In the genomic region with DNA sequence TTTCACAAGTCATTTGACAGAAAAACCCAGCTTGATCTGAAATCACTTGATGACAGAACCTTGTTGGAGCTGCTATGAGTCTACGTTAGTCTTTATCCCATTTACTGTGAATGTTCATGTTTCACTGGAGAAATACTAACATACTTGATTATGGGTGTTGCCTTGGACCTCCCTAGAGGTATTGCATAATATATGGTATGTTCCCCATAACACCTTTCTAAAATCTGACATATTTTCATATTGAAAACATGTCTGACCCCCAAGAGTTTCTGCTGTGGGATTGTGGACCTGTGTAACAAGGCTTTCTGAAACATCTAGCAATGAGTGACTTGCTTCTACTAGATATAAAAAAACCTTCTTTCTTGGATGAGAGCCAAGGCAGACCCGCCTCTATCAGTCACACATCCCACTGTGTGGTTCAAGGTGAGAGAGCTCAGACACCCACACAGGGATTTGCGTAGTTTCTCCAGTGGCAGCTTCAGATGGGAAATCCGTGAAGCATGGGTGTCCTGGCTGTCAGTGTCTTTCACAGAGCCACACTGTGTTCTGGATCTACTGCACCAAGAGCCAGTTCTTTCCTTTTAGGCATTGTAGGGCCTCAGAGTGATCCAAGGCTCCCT, we compare ENCODE assay signal across 30 cellular contexts. TPM values are rescaled to one million over a fixed set of nuclear protein-coding genes. Genes with fewer than 3 reads are reported as not detected.
DNase-seq lines count a peak whose midpoint lies in the region; ATAC-seq and TF ChIP-seq lines count a peak whose summit lies in the region.
"Had no signal": no experiment of that assay in that cellular context is flagged by ENCODE, and none has a peak within 500 bp of the region (broad histone marks: within the 10 kb centered on the region; RNA-seq: fewer than 3 reads in every experiment).

No MANE protein-coding gene starts in this region.

- intact Hi-C loops in activated CD4-positive, alpha-beta T cell treated with anti-CD3 and anti-CD28 coated beads for 36 hours (cut with DNase I, micrococcal nuclease), result no loop called here
- intact Hi-C loops in IMR-90 (cut with micrococcal nuclease) (no loop called here), dorsolateral prefrontal cortex (cut with DNase I) (no loop called here)

- H3K27me3 Mint-ChIP-seq in activated CD4-positive, alpha-beta T cell treated with anti-CD3 and anti-CD28 coated beads for 36 hours, result no peaks in the 10 kb centered on the region
- no peaks in the 10 kb centered on the region for H3K27me3 Mint-ChIP-seq in activated CD4-positive, alpha-beta T cell treated with anti-CD3 and anti-CD28 coated beads, Interleukin-2, amount 10 ng/mL, durations not matched to agents 7 days and 5 days
- peaks cover 4% of the 10 kb centered on the region for H3K27me3 Mint-ChIP-seq in glutamatergic neuron (ENCODE audit: unreplicated experiment)
- H3K27me3 Mint-ChIP-seq: activated naive CD4-positive, alpha-beta T cell treated with anti-CD3 and anti-CD28 coated beads, Interleukin-2, amount 50 U/mL, for 24 hours; stimulated activated naive B cell treated with anti-CD40 and anti-IgM and Interleukin-4, amounts not matched to agents 10 μg/mL and 1 μg/mL and 100 μg/mL, for 72 hours had no signal

- H3K27me3 ChIP-seq in IMR-90 (ENCODE audit: control insufficient read depth, insufficient read depth, low read length), result no peaks in the 10 kb centered on the region
- H3K27me3 ChIP-seq in dorsolateral prefrontal cortex, result no peaks in the 10 kb centered on the region
- H3K27me3 ChIP-seq: esophagus muscularis mucosa, foreskin keratinocyte, upper lobe of right lung had no signal

- no peak overlapping the region for H2AK9ac ChIP-seq in IMR-90 (replicated peaks; ENCODE audit: low read depth, low read length, poor library complexity)

- peaks cover 16% of the 10 kb centered on the region for H4K20me1 ChIP-seq in IMR-90 (ENCODE audit: insufficient read depth, low read length)

- H3K9me3 ChIP-seq in IMR-90 (ENCODE audit: control insufficient read depth, insufficient read depth, low read length), result no peaks in the 10 kb centered on the region
- H3K9me3 ChIP-seq: esophagus muscularis mucosa, upper lobe of right lung had no signal

- no peak overlapping the region for H2AK5ac ChIP-seq in IMR-90 (ENCODE audit: low read depth, low read length)

- H3K4me1 ChIP-seq in IMR-90 (ENCODE audit: control insufficient read depth, insufficient read depth, low read length), result peaks cover 6% of the 10 kb centered on the region; the same call in 1 of the 2 replicates

- no peak overlapping the region for H3K56ac ChIP-seq in IMR-90 (ENCODE audit: extremely low read depth, insufficient read depth, low read length)

- POLR2A ChIA-PET in activated CD4-positive, alpha-beta T cell treated with anti-CD3 and anti-CD28 coated beads for 36 hours (lab: Charles Lee), result no interaction called here
- POLR2A ChIA-PET in activated CD4-positive, alpha-beta T cell treated with anti-CD3 and anti-CD28 coated beads, Interleukin-2, amount 10 ng/mL, durations not matched to agents 7 days and 5 days (lab: Charles Lee), result no interaction called here
- POLR2A ChIA-PET in IMR-90 (lab: Charles Lee; ENCODE audit: unreplicated experiment), result interaction anchor here (0.6 kb wide), 1 partner anchor 1055 kb away, joined by 8 read pairs; no protein-coding TSS in a partner anchor

- in situ Hi-C loops in IMR-90 (cut with MboI; ENCODE audit: low sequenced_read_pairs), result no loop called here

- ATAC-seq in activated CD4-positive, alpha-beta T cell treated with anti-CD3 and anti-CD28 coated beads for 36 hours, result no peak
- ATAC-seq in IMR-90 (ENCODE audit: low read depth) (no peak), GM21515 (IDR thresholded peaks at IDR 0.05; ENCODE audit: unreplicated experiment) (no peak), HG03139 (IDR thresholded peaks at IDR 0.05; ENCODE audit: unreplicated experiment) (no peak)
- ATAC-seq: foreskin keratinocyte; left colon; sciatic nerve; SK-N-SH treated with all-trans-retinoic acid at 6 μM for 48 hours; stimulated activated naive B cell treated with anti-CD40 and anti-IgM and Interleukin-4, amounts not matched to agents 10 μg/mL and 1 μg/mL and 100 μg/mL, for 72 hours; upper lobe of right lung had no signal

- peaks cover 18 to 42% of the 10 kb centered on the region in 2 experiments for H3K79me1 ChIP-seq in IMR-90 (ENCODE audit: low read depth in 1 of 2, low read length in 2 of 2)

- H3K9ac ChIP-seq in IMR-90 (ENCODE audit: low read depth, low read length), result no peak overlapping the region
- H3K9ac ChIP-seq: KMS-11 had no signal

- H3K4ac ChIP-seq in IMR-90 (ENCODE audit: low read depth, low read length), result no peak overlapping the region

- no peaks in the 10 kb centered on the region for H3K9me3 Mint-ChIP-seq in activated CD4-positive, alpha-beta T cell treated with anti-CD3 and anti-CD28 coated beads for 36 hours (ENCODE audit: low read depth)
- no peaks in the 10 kb centered on the region for H3K9me3 Mint-ChIP-seq in activated CD4-positive, alpha-beta T cell treated with anti-CD3 and anti-CD28 coated beads, Interleukin-2, amount 10 ng/mL, durations not matched to agents 7 days and 5 days
- peaks cover 2% of the 10 kb centered on the region for H3K9me3 Mint-ChIP-seq in glutamatergic neuron (ENCODE audit: unreplicated experiment)
- H3K9me3 Mint-ChIP-seq: activated naive CD4-positive, alpha-beta T cell treated with anti-CD3 and anti-CD28 coated beads, Interleukin-2, amount 50 U/mL, for 24 hours; activated T-helper 2 cell treated with anti-CD3 and anti-CD28 coated beads, Interferon-gamma antibody, Interleukin-2, Interleukin-4, amounts not matched to agents 10 μg/mL and 5 μg/mL and 100 μg/mL, durations not matched to agents 14 hours and 24 hours and 36 hours; H9; stimulated activated naive B cell treated with anti-CD40 and anti-IgM and Interleukin-4, amounts not matched to agents 10 μg/mL and 1 μg/mL and 100 μg/mL, for 72 hours had no signal

- no peak overlapping the region for H2BK15ac ChIP-seq in IMR-90 (ENCODE audit: low read depth, low read length)

- DNase-seq in activated CD4-positive, alpha-beta T cell treated with anti-CD3 and anti-CD28 coated beads for 36 hours, result peak; percentile 21
- DNase-seq in activated CD4-positive, alpha-beta T cell treated with anti-CD3 and anti-CD28 coated beads, Interleukin-2, amount 10 ng/mL, durations not matched to agents 7 days and 5 days, result no peak
- DNase-seq in IMR-90 (no peak), NCI-H345 (lab: John Stamatoyannopoulos, UW) (peak; percentile 9), dorsolateral prefrontal cortex (peak in 2 of 10 donors; percentile 42 to 57), glutamatergic neuron (no peak)
- DNase-seq: activated CD4-positive, alpha-beta T cell treated with anti-CD3 and anti-CD28 coated beads, Interleukin-2, amount 50 U/mL, for 1 hour; activated CD8-positive, alpha-beta memory T cell treated with anti-CD3 and anti-CD28 coated beads, Interleukin-2, amount 50 U/mL, for 48 hours; DMS79 treated with DMSO at 0.1 percent for 48 hours; foreskin keratinocyte; GF-D8; H9; left colon; mesenchymal stem cell; NCI-H146; NCI-H774; posterior cingulate gyrus; stimulated activated CD4-positive, alpha-beta T cell treated with anti-CD3 and anti-CD28 coated beads, Interleukin-12 subunit alpha, Interleukin-12 subunit beta, amount 100 ng/mL, for 4 hours; stimulated activated naive B cell treated with anti-CD40 and anti-IgM and Interleukin-4, amounts not matched to agents 10 μg/mL and 1 μg/mL and 100 μg/mL, for 72 hours; upper lobe of right lung had no signal

- H2BK5ac ChIP-seq in IMR-90 (ENCODE audit: low read depth, low read length, poor library complexity, severe bottlenecking), result no peak overlapping the region

- H3K27ac Mint-ChIP-seq in activated CD4-positive, alpha-beta T cell treated with anti-CD3 and anti-CD28 coated beads for 36 hours, result no peak overlapping the region
- no peak overlapping the region for H3K27ac Mint-ChIP-seq in activated CD4-positive, alpha-beta T cell treated with anti-CD3 and anti-CD28 coated beads, Interleukin-2, amount 10 ng/mL, durations not matched to agents 7 days and 5 days
- no peak overlapping the region for H3K27ac Mint-ChIP-seq in glutamatergic neuron (ENCODE audit: unreplicated experiment)
- H3K27ac Mint-ChIP-seq: activated naive CD4-positive, alpha-beta T cell treated with anti-CD3 and anti-CD28 coated beads, Interleukin-2, amount 50 U/mL, for 24 hours; activated T-helper 2 cell treated with anti-CD3 and anti-CD28 coated beads, Interferon-gamma antibody, Interleukin-2, Interleukin-4, amounts not matched to agents 10 μg/mL and 5 μg/mL and 100 μg/mL, durations not matched to agents 14 hours and 24 hours and 36 hours; stimulated activated naive B cell treated with anti-CD40 and anti-IgM and Interleukin-4, amounts not matched to agents 10 μg/mL and 1 μg/mL and 100 μg/mL, for 72 hours had no signal

- H4K8ac ChIP-seq in IMR-90 (ENCODE audit: low read depth in 2 of 2, low read length in 2 of 2), result no peak overlapping the region

- H2AFZ ChIP-seq in IMR-90 (replicated peaks; ENCODE audit: low read length, poor library complexity), result no peak overlapping the region

- H3K36me3 ChIP-seq in IMR-90 (ENCODE audit: control insufficient read depth, insufficient read depth, low read length), result peaks cover under 1% of the 10 kb centered on the region; the same call in 1 of the 2 replicates
- H3K36me3 ChIP-seq: upper lobe of right lung had no signal

- WGBS in IMR-90 (ENCODE audit: extremely low coverage in 2 of 2, insufficient read length in 1 of 2), 2 experiments, result 100% methylated on average over 2 of the region's 4 CpGs; no CpG with 5 or more reads in 1 of the 2 experiments

- H4K5ac ChIP-seq in IMR-90 (ENCODE audit: low read depth, low read length), result no peak overlapping the region

- H3K4me2 ChIP-seq in IMR-90 (ENCODE audit: low read depth, low read length), result no peak overlapping the region
- H3K4me2 ChIP-seq: KMS-11 had no signal

- peaks cover 4% of the 10 kb centered on the region for H3K36me3 Mint-ChIP-seq in activated CD4-positive, alpha-beta T cell treated with anti-CD3 and anti-CD28 coated beads for 36 hours (ENCODE audit: low read depth)
- no peaks in the 10 kb centered on the region for H3K36me3 Mint-ChIP-seq in activated CD4-positive, alpha-beta T cell treated with anti-CD3 and anti-CD28 coated beads, Interleukin-2, amount 10 ng/mL, durations not matched to agents 7 days and 5 days (ENCODE audit: low read depth)
- H3K36me3 Mint-ChIP-seq in glutamatergic neuron (ENCODE audit: unreplicated experiment), result no peaks in the 10 kb centered on the region

- H3K18ac ChIP-seq in IMR-90 (ENCODE audit: low read depth, low read length), result no peak overlapping the region

- no peak overlapping the region for H2BK20ac ChIP-seq in IMR-90 (ENCODE audit: low read depth, low read length)

- no TSS peak for BruUV-seq in IMR-90 (replicated peaks; lab: Mats Ljungman, UMichigan)

- 0 out of 2 replicates have a peak, but pooled peaks cover 3% of the 10 kb centered on the region for H3K9me1 ChIP-seq in IMR-90 (ENCODE audit: insufficient read depth, low read length)

- H3K23ac ChIP-seq in IMR-90 (ENCODE audit: low read depth, low read length), result no peak overlapping the region

- TF ChIP-seq RAD21 in IMR-90 (IDR thresholded peaks at IDR 0.05; ENCODE audit: low read length), result no peak

- peaks cover 24% of the 10 kb centered on the region for H3K4me1 Mint-ChIP-seq in activated CD4-positive, alpha-beta T cell treated with anti-CD3 and anti-CD28 coated beads for 36 hours
- peaks cover 18% of the 10 kb centered on the region for H3K4me1 Mint-ChIP-seq in activated CD4-positive, alpha-beta T cell treated with anti-CD3 and anti-CD28 coated beads, Interleukin-2, amount 10 ng/mL, durations not matched to agents 7 days and 5 days
- H3K4me1 Mint-ChIP-seq in glutamatergic neuron (ENCODE audit: low read depth, unreplicated experiment), result no peaks in the 10 kb centered on the region

- dilution Hi-C loops in IMR-90 (cut with HindIII; ENCODE audit: low sequenced_read_pairs, unreplicated experiment), result no loop called here

- no peak overlapping the region for H2BK120ac ChIP-seq in IMR-90 (ENCODE audit: low read depth, low read length)

- no peak overlapping the region for H3K14ac ChIP-seq in IMR-90 (replicated peaks; ENCODE audit: low read depth, low read length)

- no peak for TF ChIP-seq CTCF in IMR-90 (conservative IDR thresholded peaks at IDR 0.05; ENCODE audit: low read depth, low read length)
- no peak for TF ChIP-seq CTCF in dorsolateral prefrontal cortex (IDR thresholded peaks at IDR 0.05 in 54 of 56, conservative IDR thresholded peaks at IDR 0.05 in 2 of 56; ENCODE audit: low read depth in 1 of 56, partially characterized antibody in 56 of 56)
- TF ChIP-seq CTCF in glutamatergic neuron (IDR thresholded peaks at IDR 0.05; ENCODE audit: partially characterized antibody, unreplicated experiment), result no peak

- no peak overlapping the region for H3K4me3 Mint-ChIP-seq in activated CD4-positive, alpha-beta T cell treated with anti-CD3 and anti-CD28 coated beads for 36 hours
- no peak overlapping the region for H3K4me3 Mint-ChIP-seq in activated CD4-positive, alpha-beta T cell treated with anti-CD3 and anti-CD28 coated beads, Interleukin-2, amount 10 ng/mL, durations not matched to agents 7 days and 5 days
- no peak overlapping the region for H3K4me3 Mint-ChIP-seq in glutamatergic neuron (ENCODE audit: unreplicated experiment)
- H3K4me3 Mint-ChIP-seq: activated naive CD4-positive, alpha-beta T cell treated with anti-CD3 and anti-CD28 coated beads, Interleukin-2, amount 50 U/mL, for 24 hours; H9; stimulated activated naive B cell treated with anti-CD40 and anti-IgM and Interleukin-4, amounts not matched to agents 10 μg/mL and 1 μg/mL and 100 μg/mL, for 72 hours had no signal

- H3K27ac ChIP-seq in IMR-90 (ENCODE audit: insufficient read depth, low read length) (no peak overlapping the region), dorsolateral prefrontal cortex (peak overlapping the region in 30 of 59 donors; percentile 1 to 61 (median 34))
- H3K27ac ChIP-seq: coronary artery, esophagus muscularis mucosa, foreskin keratinocyte, KMS-11, upper lobe of right lung, VCaP had no signal

- no peak for TF ChIP-seq POLR2A in IMR-90 (IDR thresholded peaks at IDR 0.05; ENCODE audit: low read depth, low read length)

- no peak overlapping the region for H3K4me3 ChIP-seq in IMR-90 (ENCODE audit: insufficient read depth, low read depth, low read length)
- no peak overlapping the region for H3K4me3 ChIP-seq in dorsolateral prefrontal cortex
- H3K4me3 ChIP-seq: coronary artery, esophagus muscularis mucosa, upper lobe of right lung had no signal

- no peak overlapping the region for H4K91ac ChIP-seq in IMR-90 (ENCODE audit: insufficient read depth, low read depth, low read length)

- CTCF ChIA-PET in activated CD4-positive, alpha-beta T cell treated with anti-CD3 and anti-CD28 coated beads for 36 hours (lab: Charles Lee), result interaction anchor here (0.5 to 2.4 kb wide), 7 partner anchors 11 to 755 kb away, joined by 3 to 15 read pairs (median 3); no protein-coding TSS in a partner anchor
- CTCF ChIA-PET in activated CD4-positive, alpha-beta T cell treated with anti-CD3 and anti-CD28 coated beads, Interleukin-2, amount 10 ng/mL, durations not matched to agents 7 days and 5 days (lab: Charles Lee), result interaction anchor here (1.2 to 2.5 kb wide), 3 partner anchors 10 to 18 kb away, joined by 3 to 9 read pairs (median 3); no protein-coding TSS in a partner anchor
- CTCF ChIA-PET in IMR-90 (lab: Yijun Ruan, JAX), result interaction anchor here (0.6 kb wide), 1 partner anchor 18 kb away, joined by 3 read pairs; no protein-coding TSS in a partner anchor

RNA-seq across cellular contexts. Expression of gene NENF, which starts 4.6 kb away (rescaled TPM):
- total RNA-seq in activated CD4-positive, alpha-beta T cell treated with anti-CD3 and anti-CD28 coated beads for 36 hours, result 10 to 100 TPM; 30.8 to 34.1 TPM
- total RNA-seq in activated CD4-positive, alpha-beta T cell treated with anti-CD3 and anti-CD28 coated beads, Interleukin-2, amount 10 ng/mL, durations not matched to agents 7 days and 5 days, result 10 to 100 TPM; 28.3 to 29.3 TPM
- total RNA-seq in IMR-90 (2012; rRNA removed), result 15.0 and 16.0 TPM in 2 replicates
- polyA plus RNA-seq in IMR-90 (2012; rRNA removed), result 40.4 and 50.6 TPM in 2 replicates
- polyA plus RNA-seq in IMR-90 (2012; cell fraction: cytosol; rRNA removed), result 42.0 and 55.1 TPM in 2 replicates
- 11.2 and 13.0 TPM in 2 replicates for polyA plus RNA-seq in IMR-90 (2012; cell fraction: nucleus; rRNA removed; ENCODE audit: low replicate concordance)
- 100 to 1,000 TPM in 3 of 120 experiments, 10 to 100 TPM in 117; 43.3 to 144 (median 67.5) TPM for total RNA-seq in dorsolateral prefrontal cortex
- total RNA-seq in glutamatergic neuron (ENCODE audit: unreplicated experiment), result 5.2 TPM

RNA-seq across cellular contexts. Expression of gene PACC1, which starts 22.6 kb away (rescaled TPM):
- total RNA-seq in activated CD4-positive, alpha-beta T cell treated with anti-CD3 and anti-CD28 coated beads for 36 hours, result 10 to 100 TPM in 1 of 2 experiments, 1 to 10 TPM in 1; 9.2 to 13.8 TPM
- total RNA-seq in activated CD4-positive, alpha-beta T cell treated with anti-CD3 and anti-CD28 coated beads, Interleukin-2, amount 10 ng/mL, durations not matched to agents 7 days and 5 days, result 10 to 100 TPM in 1 of 2 experiments, 1 to 10 TPM in 1; 9.0 to 12.2 TPM
- total RNA-seq in IMR-90 (2012; rRNA removed), result 8.6 and 10.6 TPM in 2 replicates
- 12.0 and 13.4 TPM in 2 replicates for polyA plus RNA-seq in IMR-90 (2012; rRNA removed)
- 5.5 and 7.8 TPM in 2 replicates for polyA plus RNA-seq in IMR-90 (2012; cell fraction: cytosol; rRNA removed)
- polyA plus RNA-seq in IMR-90 (2012; cell fraction: nucleus; rRNA removed; ENCODE audit: low replicate concordance), result 5.6 and 7.5 TPM in 2 replicates
- total RNA-seq in dorsolateral prefrontal cortex, result 10 to 100 TPM in 118 of 120 experiments, 1 to 10 TPM in 2; 6.9 to 82.7 (median 24.1) TPM
- 25.8 TPM for total RNA-seq in glutamatergic neuron (ENCODE audit: unreplicated experiment)

Comparison
In these comparisons a context has a peak if more than half of its experiments do, and no peak if none do; other contexts are left out.
1. DNase-seq: peak in activated CD4-positive, alpha-beta T cell treated with anti-CD3 and anti-CD28 coated beads for 36 hours (single experiment) and NCI-H345 (single experiment); none in activated CD4-positive, alpha-beta T cell treated with anti-CD3 and anti-CD28 coated beads, Interleukin-2, amount 10 ng/mL, durations not matched to agents 7 days and 5 days (single experiment), IMR-90 (single experiment) and glutamatergic neuron (single experiment).